ENCODE assay signal across 12 cellular contexts in the genomic region with DNA sequence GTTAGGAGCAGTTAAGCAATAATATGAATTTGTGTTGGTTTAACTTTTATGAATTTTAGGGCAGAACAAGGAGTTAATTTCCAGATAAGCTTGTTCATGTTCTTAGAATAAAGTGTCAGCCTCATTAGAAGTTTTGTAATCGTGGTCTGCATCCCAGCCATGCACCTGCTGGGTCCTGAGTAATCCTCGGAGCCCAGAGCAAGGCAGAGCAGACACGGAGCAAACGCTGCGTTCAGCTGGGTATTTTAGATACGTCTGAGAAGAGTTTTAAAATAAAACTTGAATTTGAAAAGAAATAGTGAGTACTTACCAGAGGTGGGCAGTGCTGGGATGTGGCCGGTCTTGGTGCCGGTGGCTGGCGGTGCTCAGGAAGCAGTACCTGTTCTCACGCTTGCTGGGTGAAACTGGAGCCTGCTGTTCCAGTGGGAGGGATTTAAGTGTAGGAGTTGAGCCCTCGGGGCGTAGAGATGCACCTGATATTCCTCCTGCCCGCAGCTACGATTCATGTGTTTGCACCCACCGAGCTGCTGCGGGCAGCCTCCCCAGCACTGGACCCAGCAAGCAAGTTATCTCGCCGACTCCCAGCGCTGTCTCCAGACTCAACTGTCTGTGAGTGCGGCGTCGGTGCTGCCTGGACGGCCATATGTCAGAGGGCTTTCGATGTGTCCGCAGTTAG. TPM values are rescaled to one million over a fixed set of nuclear protein-coding genes. Genes with fewer than 3 reads are reported as not detected.
DNase-seq lines count a peak whose midpoint lies in the region; ATAC-seq and TF ChIP-seq lines count a peak whose summit lies in the region.
"Had no signal": no experiment of that assay in that cellular context is flagged by ENCODE, and none has a peak within 500 bp of the region (broad histone marks: within the 10 kb centered on the region; RNA-seq: fewer than 3 reads in every experiment).

A gene (minus strand): TSS at position 406 of the 676 bp plus-strand sequence. CDS start 7,568 bp downstream, outside the sequence.

- POLR2A ChIA-PET in GM10248 (lab: Yijun Ruan, JAX), result no interaction called here
- POLR2A ChIA-PET in activated CD4-positive, alpha-beta memory T cell treated with anti-CD3 and anti-CD28 coated beads for 36 hours (lab: Charles Lee), result no interaction called here

- H3K36me3 Mint-ChIP-seq in activated CD4-positive, alpha-beta memory T cell treated with anti-CD3 and anti-CD28 coated beads for 36 hours, result no peaks in the 10 kb centered on the region

- H3K27ac ChIP-seq in HUES6 (ENCODE audit: low read depth, low read length) (no peak within 1 kb of the TSS), RWPE2 (ENCODE audit: poor library complexity, severe bottlenecking) (no peak within 1 kb of the TSS), subcutaneous abdominal adipose tissue (ENCODE audit: low read depth, low read length) (peak within 1 kb of the TSS; percentile 47), heart left ventricle (peak within 1 kb of the TSS in 6 of 12 donors; percentile 25 to 76 (median 67))

- H3K4me1 ChIP-seq in HUES6 (ENCODE audit: control insufficient read depth, insufficient read depth, low read length), result peaks cover 41% of the 10 kb centered on the region
- peaks cover 50% of the 10 kb centered on the region for H3K4me1 ChIP-seq in RWPE2 (ENCODE audit: insufficient read depth, poor library complexity, severe bottlenecking)
- peaks cover 4 to 55% (median 27%) of the 10 kb centered on the region in 5 donors for H3K4me1 ChIP-seq in subcutaneous abdominal adipose tissue (ENCODE audit: control insufficient read depth in 5 of 5, insufficient read depth in 5 of 5, low read length in 5 of 5)
- peaks cover 4 to 42% (median 18%) of the 10 kb centered on the region in 12 donors for H3K4me1 ChIP-seq in heart left ventricle

- peak; percentile 12; the same call in 1 of the 3 replicates for ATAC-seq in RWPE2 (ENCODE audit: low read depth)
- no peak for ATAC-seq in heart left ventricle
- ATAC-seq: activated CD4-positive, alpha-beta T cell treated with anti-CD3 and anti-CD28 coated beads for 36 hours; naive thymus-derived CD8-positive, alpha-beta T cell; SK-N-SH treated with all-trans-retinoic acid at 6 μM for 48 hours had no signal

- H3K4me1 Mint-ChIP-seq in activated CD4-positive, alpha-beta memory T cell treated with anti-CD3 and anti-CD28 coated beads for 36 hours (ENCODE audit: low read depth), result peaks cover 9% of the 10 kb centered on the region

- H3K36me3 ChIP-seq in HUES6 (ENCODE audit: control insufficient read depth, insufficient read depth, low read length), result peaks cover 4% of the 10 kb centered on the region; the same call in 1 of the 2 replicates
- peaks cover 12% of the 10 kb centered on the region for H3K36me3 ChIP-seq in RWPE2 (ENCODE audit: low read depth)
- H3K36me3 ChIP-seq in subcutaneous abdominal adipose tissue (ENCODE audit: control insufficient read depth in 5 of 5, insufficient read depth in 5 of 5, low read length in 5 of 5), result no peaks in the 10 kb centered on the region
- H3K36me3 ChIP-seq in heart left ventricle, result no peaks in the 10 kb centered on the region

- peak; percentile 71 for DNase-seq in RWPE2 (ENCODE audit: low spot score)
- no peak for DNase-seq in lower leg skin (ENCODE audit: low spot score in 2 of 2)
- no peak for DNase-seq in HK-2 (ENCODE audit: unreplicated experiment)
- DNase-seq in GM10248 (ENCODE audit: extremely low spot score), result no peak
- no peak for DNase-seq in heart left ventricle
- DNase-seq in activated CD4-positive, alpha-beta memory T cell treated with anti-CD3 and anti-CD28 coated beads for 36 hours, result no peak
- DNase-seq: activated CD4-positive, alpha-beta T cell treated with anti-CD3 and anti-CD28 coated beads for 36 hours; CD4-positive, alpha-beta memory T cell had no signal

- CTCF ChIA-PET in GM10248 (lab: Yijun Ruan, JAX), result interaction anchor here (0.9 to 2.4 kb wide), 3 partner anchors 11 to 58 kb away, joined by 3 to 7 read pairs (median 4); no protein-coding TSS in a partner anchor
- CTCF ChIA-PET in activated CD4-positive, alpha-beta memory T cell treated with anti-CD3 and anti-CD28 coated beads for 36 hours (lab: Charles Lee), result no interaction called here

- no peak for TF ChIP-seq POLR2A in lower leg skin (IDR thresholded peaks at IDR 0.05)
- TF ChIP-seq POLR2A in heart left ventricle (IDR thresholded peaks at IDR 0.05), result no peak

- no peak within 1 kb of the TSS for H3K27ac Mint-ChIP-seq in activated CD4-positive, alpha-beta memory T cell treated with anti-CD3 and anti-CD28 coated beads for 36 hours
- H3K27ac Mint-ChIP-seq: activated CD4-positive, alpha-beta T cell treated with anti-CD3 and anti-CD28 coated beads for 36 hours had no signal

- H3K27me3 ChIP-seq in HUES6 (ENCODE audit: control insufficient read depth, insufficient read depth, low read length) (no peaks in the 10 kb centered on the region), RWPE2 (ENCODE audit: insufficient read depth, poor library complexity, severe bottlenecking) (no peaks in the 10 kb centered on the region), subcutaneous abdominal adipose tissue (ENCODE audit: control insufficient read depth in 5 of 5, insufficient read depth in 4 of 5, low read length in 5 of 5) (no peaks in the 10 kb centered on the region), heart left ventricle (no peaks in the 10 kb centered on the region)

- H3K9me3 Mint-ChIP-seq in activated CD4-positive, alpha-beta memory T cell treated with anti-CD3 and anti-CD28 coated beads for 36 hours, result no peaks in the 10 kb centered on the region
- H3K9me3 Mint-ChIP-seq: CD4-positive, alpha-beta memory T cell; naive thymus-derived CD8-positive, alpha-beta T cell had no signal

- H3K9ac ChIP-seq in HUES6 (ENCODE audit: low read length) (peak within 1 kb of the TSS; percentile 1), subcutaneous abdominal adipose tissue (ENCODE audit: low read length in 5 of 5) (peak within 1 kb of the TSS in 1 of 5 donors; percentile 3)

- no peaks in the 10 kb centered on the region for H3K27me3 Mint-ChIP-seq in activated CD4-positive, alpha-beta memory T cell treated with anti-CD3 and anti-CD28 coated beads for 36 hours
- H3K27me3 Mint-ChIP-seq: activated CD4-positive, alpha-beta T cell treated with anti-CD3 and anti-CD28 coated beads for 36 hours; CD4-positive, alpha-beta memory T cell; naive thymus-derived CD8-positive, alpha-beta T cell had no signal

- no peak within 1 kb of the TSS for H3K4me3 Mint-ChIP-seq in activated CD4-positive, alpha-beta memory T cell treated with anti-CD3 and anti-CD28 coated beads for 36 hours
- H3K4me3 Mint-ChIP-seq: activated CD4-positive, alpha-beta T cell treated with anti-CD3 and anti-CD28 coated beads for 36 hours; CD4-positive, alpha-beta memory T cell; naive thymus-derived CD8-positive, alpha-beta T cell had no signal

- no peak within 1 kb of the TSS for H3K4me3 ChIP-seq in HUES6 (ENCODE audit: low read depth, low read length)
- no peak within 1 kb of the TSS for H3K4me3 ChIP-seq in RWPE2 (ENCODE audit: severe bottlenecking)
- H3K4me3 ChIP-seq in lower leg skin (ENCODE audit: low read depth, poor library complexity, severe bottlenecking), result no peak within 1 kb of the TSS
- H3K4me3 ChIP-seq in subcutaneous abdominal adipose tissue (ENCODE audit: low read depth in 1 of 5, low read length in 5 of 5), result peak within 1 kb of the TSS in 1 of 5 donors; percentile 29
- no peak within 1 kb of the TSS for H3K4me3 ChIP-seq in heart left ventricle

- H3K9me3 ChIP-seq in HUES6 (ENCODE audit: control insufficient read depth, insufficient read depth, low read depth, low read length) (no peaks in the 10 kb centered on the region), RWPE2 (ENCODE audit: severe bottlenecking) (no peaks in the 10 kb centered on the region), subcutaneous abdominal adipose tissue (ENCODE audit: control insufficient read depth in 5 of 5, low read length in 5 of 5) (no peaks in the 10 kb centered on the region), heart left ventricle (no peaks in the 10 kb centered on the region)

- WGBS in lower leg skin, 2 donors, result 59 to 77% methylated on average over 25 of the region's 25 CpGs
- WGBS in heart left ventricle, 4 donors, result 92 to 93% (median 93%) methylated on average over 23 to 25 of the region's 25 CpGs

- intact Hi-C loops in lower leg skin (cut with DNase I; ENCODE audit: low total_unique reads), result no loop called here
- intact Hi-C loops in heart left ventricle (cut with DNase I), result loop anchor here in 1 of 10 donors (5.0 kb wide), 1 partner anchor 57 kb away; no protein-coding TSS in a partner anchor
- intact Hi-C loops in activated CD4-positive, alpha-beta memory T cell treated with anti-CD3 and anti-CD28 coated beads for 36 hours (cut with micrococcal nuclease), result no loop called here

- TF ChIP-seq CTCF in RWPE2 (IDR thresholded peaks at IDR 0.05; ENCODE audit: poor library complexity, severe bottlenecking), result no peak
- no peak for TF ChIP-seq CTCF in lower leg skin (IDR thresholded peaks at IDR 0.05)
- TF ChIP-seq CTCF in GM10248 (IDR thresholded peaks at IDR 0.05; ENCODE audit: control extremely low read depth, extremely low read depth, low read depth, missing control alignments), result no peak
- no peak for TF ChIP-seq CTCF in heart left ventricle (IDR thresholded peaks at IDR 0.05)

RNA-seq across cellular contexts. Expression of the gene that starts here (rescaled TPM):
- total RNA-seq in lower leg skin (100 to 1,000 TPM; 202 to 426 (median 294) TPM), heart left ventricle (under 1 TPM in 2 of 9 donors, not detected in 7; 0.31 to 0.38 TPM)
- polyA plus RNA-seq in heart left ventricle, result under 1 TPM; 0.08 to 0.17 TPM
- not detected for total RNA-seq in activated CD4-positive, alpha-beta memory T cell treated with anti-CD3 and anti-CD28 coated beads for 36 hours
- total RNA-seq: activated CD4-positive, alpha-beta T cell treated with anti-CD3 and anti-CD28 coated beads for 36 hours; CD4-positive, alpha-beta memory T cell; naive thymus-derived CD8-positive, alpha-beta T cell had no signal
- polyA plus RNA-seq: CD4-positive, alpha-beta memory T cell; naive thymus-derived CD8-positive, alpha-beta T cell had no signal

Comparison
In these comparisons a context has a peak if more than half of its experiments do, and no peak if none do; other contexts are left out.
1. RNA of the gene that starts here (total RNA-seq): 202 to 426 TPM in lower leg skin; 0.31 to 0.38 TPM in heart left ventricle and not detected in activated CD4-positive, alpha-beta memory T cell treated with anti-CD3 and anti-CD28 coated beads for 36 hours; every median in the first group is over 100 times any median in the second.